ENCODE assay signal across 9 cellular contexts in genomic region chr11:37504066-37504611, GRCh38.
A peak's percentile ranks its signal among the peaks of the same experiment; 100 is the strongest.
DNase-seq lines count a peak whose midpoint lies in the region; ATAC-seq and TF ChIP-seq lines count a peak whose summit lies in the region.
"Had no signal": no experiment of that assay in that cellular context is flagged by ENCODE, and none has a peak within 500 bp of the region (broad histone marks: within the 10 kb centered on the region; RNA-seq: fewer than 3 reads in every experiment).

No MANE protein-coding gene starts in this region.

- H3K27ac ChIP-seq in left ventricle myocardium inferior (replicated peaks), result no peak overlapping the region
- H3K27ac ChIP-seq in RWPE1, result no peak overlapping the region
- H3K27ac ChIP-seq: right lobe of liver had no signal

- TF ChIP-seq CTCF in left ventricle myocardium inferior (IDR thresholded peaks at IDR 0.05; ENCODE audit: borderline replicate concordance) (no peak), RWPE1 (conservative IDR thresholded peaks at IDR 0.05; ENCODE audit: low read depth) (no peak), kidney epithelial cell (IDR thresholded peaks at IDR 0.05; ENCODE audit: insufficient read depth, low read length, poor library complexity, severe bottlenecking) (no peak)

- H3K36me3 ChIP-seq in left ventricle myocardium inferior, result no peaks in the 10 kb centered on the region
- H3K36me3 ChIP-seq in kidney epithelial cell (ENCODE audit: control insufficient read depth, insufficient read depth, low read length), result no peaks in the 10 kb centered on the region
- H3K36me3 ChIP-seq: right lobe of liver had no signal

- H3K4me3 ChIP-seq in left ventricle myocardium inferior (no peak overlapping the region), kidney epithelial cell (ENCODE audit: low read depth, low read length) (no peak overlapping the region)
- H3K4me3 ChIP-seq: right lobe of liver had no signal

- no peaks in the 10 kb centered on the region for H3K27me3 ChIP-seq in left ventricle myocardium inferior (ENCODE audit: low read depth)
- H3K27me3 ChIP-seq in kidney epithelial cell (ENCODE audit: control insufficient read depth, insufficient read depth, low read length), result no peaks in the 10 kb centered on the region
- H3K27me3 ChIP-seq: right lobe of liver had no signal

- intact Hi-C loops in Right ventricle myocardium superior (cut with DNase I), result no loop called here
- intact Hi-C loops in left ventricle myocardium inferior (cut with micrococcal nuclease), result no loop called here

- no peak for DNase-seq in Right ventricle myocardium superior
- DNase-seq in left ventricle myocardium inferior, result no peak
- DNase-seq in RWPE1 (ENCODE audit: low spot score), result peak; percentile 70
- DNase-seq in kidney epithelial cell (ENCODE audit: low read depth), result peak; percentile 93
- DNase-seq in stimulated activated CD4-positive, alpha-beta T cell treated with anti-CD3 and anti-CD28 coated beads, Interleukin-15, amount 100 ng/mL, for 24 hours, result no peak
- no peak for DNase-seq in NCI-H510A treated with DMSO at 0.1 percent for 48 hours (lab: John Stamatoyannopoulos, UW)
- DNase-seq in COR-L47 (lab: John Stamatoyannopoulos, UW), result no peak
- DNase-seq: right lobe of liver had no signal

- CTCF ChIA-PET in RWPE1 (lab: Yijun Ruan, JAX), result interaction anchor here (0.6 kb wide), 3 partner anchors 102 to 1941 kb away, joined by 3 to 4 read pairs (median 3); no protein-coding TSS in a partner anchor

- ATAC-seq in Right ventricle myocardium superior (ENCODE audit: poor library complexity) (peak; percentile 22), HG03060 (IDR thresholded peaks at IDR 0.05; ENCODE audit: low read depth, unreplicated experiment) (peak; percentile 90)

- H3K4me1 ChIP-seq in left ventricle myocardium inferior, result no peaks in the 10 kb centered on the region
- H3K4me1 ChIP-seq: right lobe of liver had no signal

- H3K9me3 ChIP-seq in left ventricle myocardium inferior (replicated peaks), result no peaks in the 10 kb centered on the region
- H3K9me3 ChIP-seq: right lobe of liver had no signal

- POLR2A ChIA-PET in RWPE1 (lab: Yijun Ruan, JAX; ENCODE audit: low non-redundant PET), result no interaction called here

Comparison
In these comparisons a context has a peak if more than half of its experiments do, and no peak if none do; other contexts are left out.
1. DNase-seq: peak in RWPE1 (single experiment) and kidney epithelial cell (single experiment); none in Right ventricle myocardium superior (single experiment), left ventricle myocardium inferior (single experiment), stimulated activated CD4-positive, alpha-beta T cell treated with anti-CD3 and anti-CD28 coated beads, Interleukin-15, amount 100 ng/mL, for 24 hours (single experiment), NCI-H510A treated with DMSO at 0.1 percent for 48 hours (single experiment) and COR-L47 (single experiment).